Comparison of ENCODE assay signal across 14 cellular contexts in the genomic region with DNA sequence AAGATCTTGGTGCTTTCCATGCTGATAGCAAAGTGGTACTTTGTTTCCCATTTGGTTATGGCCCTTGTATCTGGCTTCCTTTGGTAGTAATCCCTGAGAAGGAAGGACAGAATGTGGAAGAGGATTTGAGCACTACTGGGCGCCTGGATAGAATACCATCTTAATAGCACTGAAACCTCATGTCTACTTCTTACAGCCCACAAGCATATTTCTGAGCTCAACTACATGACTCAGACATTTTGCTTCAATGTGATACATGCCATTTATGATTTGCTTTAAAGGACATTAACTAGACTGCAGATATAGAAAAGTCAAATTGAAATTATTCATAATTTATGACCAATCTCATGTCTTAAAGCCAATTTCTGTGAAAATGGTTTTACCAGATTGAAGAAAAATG.
DNase-seq lines count a peak whose midpoint lies in the region; ATAC-seq and TF ChIP-seq lines count a peak whose summit lies in the region.
"Had no signal": no experiment of that assay in that cellular context is flagged by ENCODE, and none has a peak within 500 bp of the region (broad histone marks: within the 10 kb centered on the region; RNA-seq: fewer than 3 reads in every experiment).

No MANE protein-coding gene starts in this region.

- no TSS peak for BruUV-seq in Caco-2 (replicated peaks; lab: Mats Ljungman, UMichigan)

- H3K9ac ChIP-seq in smooth muscle cell (ENCODE audit: low read depth) = no peak overlapping the region

- no peaks in the 10 kb centered on the region for H4K20me1 ChIP-seq in smooth muscle cell (ENCODE audit: low read depth)

- 29% methylated on average over 1 of the region's 1 CpG for WGBS in smooth muscle cell (ENCODE audit: low lambda C conversion rate)
- WGBS in lower leg skin, 2 donors = 86 to 88% methylated on average over 1 of the region's 1 CpG

- POLR2A ChIA-PET in Caco-2 (lab: Charles Lee) = no interaction called here

- ATAC-seq in GM18498 (IDR thresholded peaks at IDR 0.05; ENCODE audit: unreplicated experiment) = no peak

- H3F3A ChIP-seq in smooth muscle cell (ENCODE audit: low read depth) = no peaks in the 10 kb centered on the region

- H3K27me3 Mint-ChIP-seq in Caco-2 (ENCODE audit: insufficient read depth, unreplicated experiment) = no peaks in the 10 kb centered on the region

- no peak overlapping the region for H3K4me3 Mint-ChIP-seq in Caco-2 (ENCODE audit: unreplicated experiment)
- H3K4me3 Mint-ChIP-seq: CD14-positive monocyte had no signal

- peak overlapping the region; percentile 58 for H3K27ac ChIP-seq in smooth muscle cell (ENCODE audit: low read depth)
- H3K27ac ChIP-seq: PC-9 had no signal

- H3K9me3 Mint-ChIP-seq in Caco-2 (ENCODE audit: unreplicated experiment) = no peaks in the 10 kb centered on the region
- H3K9me3 Mint-ChIP-seq: CD14-positive monocyte had no signal

- no peaks in the 10 kb centered on the region for H3K9me3 ChIP-seq in smooth muscle cell (replicated peaks; ENCODE audit: low read depth)
- H3K9me3 ChIP-seq in Caco-2 = no peaks in the 10 kb centered on the region

- TF ChIP-seq POLR2A in lower leg skin (IDR thresholded peaks at IDR 0.05) = no peak

- H3K36me3 ChIP-seq in smooth muscle cell (ENCODE audit: low read depth) (no peaks in the 10 kb centered on the region), Caco-2 (ENCODE audit: control insufficient read depth, insufficient read depth, low read length) (no peaks in the 10 kb centered on the region)

- no peaks in the 10 kb centered on the region for H3K79me2 ChIP-seq in smooth muscle cell (ENCODE audit: low read depth)

- H3K4me3 ChIP-seq in smooth muscle cell (no peak overlapping the region), lower leg skin (ENCODE audit: low read depth, poor library complexity, severe bottlenecking) (no peak overlapping the region), Caco-2 (ENCODE audit: low read depth, low read length) (no peak overlapping the region)
- H3K4me3 ChIP-seq: PC-9 had no signal

- no peak overlapping the region for H2AFZ ChIP-seq in smooth muscle cell (ENCODE audit: low read depth)
- H2AFZ ChIP-seq: PC-9 had no signal

- H3K36me3 Mint-ChIP-seq in Caco-2 (ENCODE audit: insufficient read depth, unreplicated experiment) = no peaks in the 10 kb centered on the region

- TF ChIP-seq CTCF in smooth muscle cell (IDR thresholded peaks at IDR 0.05; ENCODE audit: borderline replicate concordance, insufficient read depth, poor library complexity, severe bottlenecking) (no peak), lower leg skin (IDR thresholded peaks at IDR 0.05) (no peak), Caco-2 (IDR thresholded peaks at IDR 0.05; ENCODE audit: insufficient read depth in 1 of 2, low read depth in 1 of 2, low read length in 1 of 2, severe bottlenecking in 1 of 2, unreplicated experiment in 1 of 2) (no peak)

- H3K4me1 ChIP-seq in smooth muscle cell (ENCODE audit: low read depth) (peaks cover 17% of the 10 kb centered on the region), Caco-2 (no peaks in the 10 kb centered on the region)

- DNase-seq in AG20443 (ENCODE audit: low spot score) = peak; percentile 27
- peak; percentile 56 for DNase-seq in LHCN-M2 (ENCODE audit: low read depth)
- peak; percentile 6 for DNase-seq in fibroblast of gingiva (ENCODE audit: low read depth)
- no peak for DNase-seq in smooth muscle cell (lab: John Stamatoyannopoulos, UW; ENCODE audit: unreplicated experiment)
- DNase-seq in lower leg skin (ENCODE audit: low spot score in 2 of 2) = no peak
- DNase-seq in Caco-2 = no peak
- DNase-seq: COR-L47, GOT3, KG1, NCI-H187 treated with DMSO at 0.1 percent for 48 hours, NCI-H446, PC-9 had no signal

- H3K27ac Mint-ChIP-seq in Caco-2 (ENCODE audit: unreplicated experiment) = no peak overlapping the region
- H3K27ac Mint-ChIP-seq: CD14-positive monocyte had no signal

- H3K4me1 Mint-ChIP-seq in Caco-2 (ENCODE audit: low read depth, unreplicated experiment) = no peaks in the 10 kb centered on the region

- peak overlapping the region; percentile 27 for H3K4me2 ChIP-seq in smooth muscle cell
- H3K4me2 ChIP-seq: PC-9 had no signal

- intact Hi-C loops in lower leg skin (cut with DNase I; ENCODE audit: low total_unique reads) (no loop called here), Caco-2 (cut with micrococcal nuclease; ENCODE audit: unreplicated experiment) (no loop called here)

- H3K27me3 ChIP-seq in smooth muscle cell (ENCODE audit: low read depth) (no peaks in the 10 kb centered on the region), Caco-2 (replicated peaks; ENCODE audit: control insufficient read depth, insufficient read depth, low read length) (no peaks in the 10 kb centered on the region)

- CTCF ChIA-PET in Caco-2 (lab: Charles Lee) = no interaction called here

Comparison
In these comparisons a context has a peak if more than half of its experiments do, and no peak if none do; other contexts are left out.
1. DNase-seq: peak in AG20443 (single experiment), LHCN-M2 (single experiment) and fibroblast of gingiva (single experiment); none in smooth muscle cell (single experiment), lower leg skin (0 of 2) and Caco-2 (0 of 2).